Comparison of ENCODE assay signal across 1 cellular context in genomic region chr10:986137-986825, GRCh38.
TF ChIP-seq lines count a peak whose summit lies in the region.

No MANE protein-coding gene starts in this region.

TF ChIP-seq in HEK293, 187 proteins besides CTCF, POLR2A, EP300 and RAD21 (continued from another document):
- no peak for TF ChIP-seq ZNF488 (tag by site-specific recombination; IDR thresholded peaks at IDR 0.05)
- no peak for TF ChIP-seq HOXA7 (CRISPR knock-in tag; IDR thresholded peaks at IDR 0.05; ENCODE audit: borderline replicate concordance)
- TF ChIP-seq HOXC10 (CRISPR knock-in tag; IDR thresholded peaks at IDR 0.05) = no peak
